Comparison of ENCODE assay signal across 8 cellular contexts in the genomic region with DNA sequence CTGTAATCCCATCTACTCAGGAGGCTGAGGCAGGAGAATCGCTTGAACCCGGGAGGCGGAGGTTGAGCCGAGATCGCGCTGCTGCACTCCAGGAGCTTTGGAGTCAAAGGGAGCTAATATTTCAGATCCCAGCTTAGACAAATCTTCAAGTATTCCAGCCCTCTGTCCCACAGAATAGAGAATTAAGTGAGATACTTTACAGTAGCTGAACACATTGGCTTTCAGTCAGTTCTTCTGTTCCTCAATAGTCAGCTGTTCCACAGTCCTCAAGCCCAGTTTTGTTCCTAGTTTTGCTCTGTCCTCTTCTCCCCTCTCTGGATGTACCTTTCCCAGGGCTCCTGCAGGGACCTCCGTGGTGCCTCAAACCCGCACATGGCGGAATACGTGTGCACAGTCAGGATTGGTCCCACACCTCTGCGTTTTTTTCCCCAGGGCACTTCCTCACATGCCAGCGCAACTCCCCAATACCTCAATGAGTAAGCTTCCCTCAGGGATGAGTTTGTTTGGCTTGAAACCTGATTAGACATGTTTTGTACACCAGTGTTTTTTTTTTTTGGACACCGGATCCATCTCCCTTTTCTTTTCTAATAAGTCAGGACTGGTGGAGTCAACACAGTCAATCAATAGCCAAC. TPM values are rescaled to one million over a fixed set of nuclear protein-coding genes. Genes with fewer than 3 reads are reported as not detected.
DNase-seq lines count a peak whose midpoint lies in the region; ATAC-seq, FAIRE-seq and TF ChIP-seq lines count a peak whose summit lies in the region.

No MANE protein-coding gene starts in this region.

- in situ Hi-C loops in K562 (cut with MboI): no loop called here

- FAIRE-seq in K562 (lab: Jason Lieb, UNC): no peak

- TF ChIP-seq CTCF in AG09309 (IDR thresholded peaks at IDR 0.05; ENCODE audit: control insufficient read depth, insufficient read depth, low read depth, low read length, missing control alignments) (no peak), K562 (IDR thresholded peaks at IDR 0.05 in 2 of 3, conservative IDR thresholded peaks at IDR 0.05 in 1 of 3; ENCODE audit: insufficient read depth in 2 of 3, low read depth in 1 of 3, low read length in 3 of 3) (no peak)

- TF ChIP-seq EP300 in K562 (IDR thresholded peaks at IDR 0.05; ENCODE audit: low read length): no peak

- no peak for ATAC-seq in K562

- peaks cover 62% of the 10 kb centered on the region for H3K79me2 ChIP-seq in K562 (ENCODE audit: control insufficient read depth, insufficient read depth, low read length)

- DNase-seq in AG09309 (ENCODE audit: low read depth) (no peak), K562 (ENCODE audit: extremely low read depth in 1 of 4, low spot score in 3 of 4) (no peak), NCI-H510A (lab: John Stamatoyannopoulos, UW) (no peak), DMS153 treated with DMSO at 0.1 percent for 48 hours (lab: John Stamatoyannopoulos, UW; ENCODE audit: unreplicated experiment) (no peak), anterior cingulate cortex (lab: John Stamatoyannopoulos, UW) (no peak), kidney tubule cell (ENCODE audit: low spot score) (no peak)

- no peak for TF ChIP-seq RAD21 in K562 (CRISPR knock-in tag; conservative IDR thresholded peaks at IDR 0.05 in 1 of 2, IDR thresholded peaks at IDR 0.05 in 1 of 2)

- H4K20me1 ChIP-seq in K562 (replicated peaks; ENCODE audit: control insufficient read depth, insufficient read depth, low read length): peaks cover 29% of the 10 kb centered on the region

- H3K9me3 ChIP-seq in HUES6 (ENCODE audit: control insufficient read depth, insufficient read depth, low read depth, low read length): no peaks in the 10 kb centered on the region
- no peaks in the 10 kb centered on the region for H3K9me3 ChIP-seq in K562 (replicated peaks; ENCODE audit: control insufficient read depth, insufficient read depth, low read depth, low read length)
- no peaks in the 10 kb centered on the region for H3K9me3 ChIP-seq in mucosa of rectum (ENCODE audit: control insufficient read depth in 2 of 2, low read length in 2 of 2)

- H3K9ac ChIP-seq in HUES6 (ENCODE audit: low read length) (peak overlapping the region; percentile 91), K562 (ENCODE audit: insufficient read depth in 1 of 2, low read depth in 2 of 2, low read length in 2 of 2) (peak overlapping the region; percentile 93 to 95), mucosa of rectum (ENCODE audit: low read depth in 1 of 2, low read length in 2 of 2) (peak overlapping the region in 1 of 2 donors; percentile 98)

- CTCF ChIA-PET in K562 (lab: Yijun Ruan, JAX; ENCODE audit: low intra/inter-chr PET ratio): interaction anchor here (0.6 kb wide), 1 partner anchor 53 kb away, joined by 3 read pairs; no protein-coding TSS in a partner anchor

- 52% methylated on average over 12 of the region's 13 CpGs for WGBS in K562 (ENCODE audit: insufficient coverage, low coverage, missing lambda C conversion rate)

- no peak for TF ChIP-seq POLR2A in K562 (conservative IDR thresholded peaks at IDR 0.05)

- POLR2A ChIA-PET in K562 (lab: Yijun Ruan, JAX): interaction anchor here (0.6 to 8.1 kb wide), 13 partner anchors 8 to 276 kb away, joined by 3 to 141 read pairs (median 5); no protein-coding TSS in a partner anchor

- peaks cover 13% of the 10 kb centered on the region for H3K9me1 ChIP-seq in K562 (ENCODE audit: control insufficient read depth, insufficient read depth, low read length)

- H3K36me3 ChIP-seq in HUES6 (ENCODE audit: control insufficient read depth, insufficient read depth, low read length): peaks cover 45% of the 10 kb centered on the region
- H3K36me3 ChIP-seq in K562 (ENCODE audit: control insufficient read depth, insufficient read depth, low read length): peaks cover 51% of the 10 kb centered on the region
- H3K36me3 ChIP-seq in mucosa of rectum (ENCODE audit: control insufficient read depth in 2 of 2, insufficient read depth in 2 of 2, low read length in 2 of 2): peaks cover 27 to 44% of the 10 kb centered on the region in 2 donors

- H2AFZ ChIP-seq in K562 (ENCODE audit: low read depth, low read length): no peak overlapping the region

- H3K4me1 ChIP-seq in HUES6 (ENCODE audit: control insufficient read depth, insufficient read depth, low read length) (peaks cover 6% of the 10 kb centered on the region; the same call in 1 of the 2 replicates), K562 (replicated peaks in 1 of 2; ENCODE audit: control insufficient read depth in 2 of 2, insufficient read depth in 2 of 2, low read length in 2 of 2) (peaks cover 42 to 44% of the 10 kb centered on the region in 2 experiments), mucosa of rectum (ENCODE audit: control insufficient read depth in 2 of 2, insufficient read depth in 2 of 2, low read length in 2 of 2) (peaks cover 44 to 47% of the 10 kb centered on the region in 2 donors)

- intact Hi-C loops in K562 (cut with micrococcal nuclease): loop anchor here (5.0 to 10.0 kb wide), 3 partner anchors 74 to 233 kb away; no protein-coding TSS in a partner anchor

- peak overlapping the region; percentile 90 for H3K4me2 ChIP-seq in K562 (ENCODE audit: insufficient read depth, low read length)

- no peaks in the 10 kb centered on the region for H3K27me3 ChIP-seq in HUES6 (ENCODE audit: control insufficient read depth, insufficient read depth, low read length)
- no peaks in the 10 kb centered on the region for H3K27me3 ChIP-seq in K562 (ENCODE audit: control insufficient read depth in 2 of 2, insufficient read depth in 2 of 2, low read length in 2 of 2)
- no peaks in the 10 kb centered on the region for H3K27me3 ChIP-seq in mucosa of rectum (ENCODE audit: control insufficient read depth in 2 of 2, insufficient read depth in 2 of 2, low read length in 2 of 2)

- no TSS peak for BruUV-seq in K562 (replicated peaks; lab: Mats Ljungman, UMichigan)

- no peak overlapping the region for H3K27ac ChIP-seq in HUES6 (ENCODE audit: low read depth, low read length)
- H3K27ac ChIP-seq in K562 (ENCODE audit: extremely low read depth, low read depth, low read length): peak overlapping the region; percentile 83; the same call in 2 of the 3 replicates
- H3K27ac ChIP-seq in mucosa of rectum (ENCODE audit: low read depth in 2 of 2, low read length in 2 of 2): peak overlapping the region in 1 of 2 donors; percentile 95

- H3K4me3 ChIP-seq in AG09309 (ENCODE audit: control insufficient read depth, low read depth, low read length) (peak overlapping the region; percentile 97; the same call in 1 of the 2 replicates), HUES6 (ENCODE audit: low read depth, low read length) (peak overlapping the region; percentile 90), K562 (peak overlapping the region; percentile 65), mucosa of rectum (ENCODE audit: low read length in 2 of 2) (peak overlapping the region; percentile 92 to 95)

RNA-seq across cellular contexts. Expression of a gene that starts 1.2 kb away (rescaled TPM):
- total RNA-seq in K562 (2011; cell fraction: chromatin; rRNA removed; ENCODE audit: low replicate concordance): 133 and 181 TPM in 2 replicates
- 106 and 110 TPM in 2 replicates for total RNA-seq in K562 (2011; cell fraction: nucleolus; rRNA removed)
- total RNA-seq in K562 (2011; cell fraction: nucleoplasm; rRNA removed): 88.2 and 107 TPM in 2 replicates
- total RNA-seq in K562 (2014; rRNA removed) (95.4 and 108 TPM in 2 replicates), K562 (2014; rRNA removed; fragmentation: Illumina TruSeq; extraction: Trizol) (87.1 and 109 TPM in 2 replicates), K562 (2015; rRNA removed; fragmentation: Illumina TruSeq; extraction: Trizol) (79.6 and 82.9 TPM in 2 replicates), K562 (2021) (147 and 158 TPM in 2 replicates)
- polyA plus RNA-seq in K562 (2011; rRNA removed) (83.4 and 112 TPM in 2 replicates), K562 (2014; fragmentation: Illumina TruSeq; extraction: Trizol) (139 and 165 TPM in 2 replicates), K562 (2014; fragmentation: Nextera tagmentation; extraction: Ambion mirVana) (10 to 100 TPM; 10.5 to 14.0 TPM), K562 (2014; rRNA removed) (94.6 and 99.9 TPM in 2 replicates)
- 74.2 and 81.7 TPM in 2 replicates for polyA plus RNA-seq in K562 (2011; cell fraction: cytosol; rRNA removed)
- 185 and 193 TPM in 2 replicates for polyA plus RNA-seq in K562 (2011; cell fraction: nucleus; rRNA removed)
- polyA plus RNA-seq in K562 (2012): 74.5 and 123 TPM in 2 replicates
- polyA minus RNA-seq in K562 (2011; rRNA and poly(A)+ RNA removed): 105 and 127 TPM in 2 replicates
- 52.3 and 57.5 TPM in 2 replicates for polyA minus RNA-seq in K562 (2011; cell fraction: cytosol; rRNA and poly(A)+ RNA removed)
- polyA minus RNA-seq in K562 (2011; cell fraction: nucleus; rRNA and poly(A)+ RNA removed): 38.1 and 91.4 TPM in 2 replicates

RNA-seq across cellular contexts. Expression of a gene that starts 37.8 kb away (rescaled TPM):
- total RNA-seq in K562 (2011; cell fraction: chromatin; rRNA removed; ENCODE audit: low replicate concordance): 73.6 and 259 TPM in 2 replicates
- 259 and 285 TPM in 2 replicates for total RNA-seq in K562 (2011; cell fraction: nucleolus; rRNA removed)
- total RNA-seq in K562 (2011; cell fraction: nucleoplasm; rRNA removed): 145 and 161 TPM in 2 replicates
- total RNA-seq in K562 (2014; rRNA removed) (117 and 131 TPM in 2 replicates), K562 (2014; rRNA removed; fragmentation: Illumina TruSeq; extraction: Trizol) (11.8 and 17.2 TPM in 2 replicates), K562 (2015; rRNA removed; fragmentation: Illumina TruSeq; extraction: Trizol) (50.7 and 55.6 TPM in 2 replicates), K562 (2021) (92.8 and 102 TPM in 2 replicates)
- polyA plus RNA-seq in K562 (2011; rRNA removed) (48.3 and 113 TPM in 2 replicates), K562 (2014; fragmentation: Illumina TruSeq; extraction: Trizol) (30.8 and 57.5 TPM in 2 replicates), K562 (2014; fragmentation: Nextera tagmentation; extraction: Ambion mirVana) (1 to 10 TPM; 2.5 to 5.1 TPM), K562 (2014; rRNA removed) (105 and 108 TPM in 2 replicates)
- polyA plus RNA-seq in K562 (2011; cell fraction: cytosol; rRNA removed): 79.2 and 124 TPM in 2 replicates
- polyA plus RNA-seq in K562 (2011; cell fraction: nucleus; rRNA removed): 514 and 538 TPM in 2 replicates
- 79.3 and 134 TPM in 2 replicates for polyA plus RNA-seq in K562 (2012)
- polyA minus RNA-seq in K562 (2011; rRNA and poly(A)+ RNA removed): 15.8 and 16.2 TPM in 2 replicates
- 26.3 and 43.2 TPM in 2 replicates for polyA minus RNA-seq in K562 (2011; cell fraction: cytosol; rRNA and poly(A)+ RNA removed)
- 54.1 and 78.2 TPM in 2 replicates for polyA minus RNA-seq in K562 (2011; cell fraction: nucleus; rRNA and poly(A)+ RNA removed)

RNA-seq across cellular contexts. Expression of a gene that starts 47.0 kb away (rescaled TPM):
- 140 and 357 TPM in 2 replicates for total RNA-seq in K562 (2011; cell fraction: chromatin; rRNA removed; ENCODE audit: low replicate concordance)
- total RNA-seq in K562 (2011; cell fraction: nucleolus; rRNA removed): 408 and 448 TPM in 2 replicates
- 258 and 294 TPM in 2 replicates for total RNA-seq in K562 (2011; cell fraction: nucleoplasm; rRNA removed)
- 58.5 and 81.4 TPM in 2 replicates for total RNA-seq in K562 (2014; rRNA removed)
- total RNA-seq in K562 (2014; rRNA removed; fragmentation: Illumina TruSeq; extraction: Trizol): 30.7 and 41.6 TPM in 2 replicates
- 49.6 and 51.6 TPM in 2 replicates for total RNA-seq in K562 (2015; rRNA removed; fragmentation: Illumina TruSeq; extraction: Trizol)
- total RNA-seq in K562 (2021): 90.8 and 92.9 TPM in 2 replicates
- polyA plus RNA-seq in K562 (2011; rRNA removed): 80.2 and 156 TPM in 2 replicates
- polyA plus RNA-seq in K562 (2011; cell fraction: cytosol; rRNA removed): 160 and 179 TPM in 2 replicates
- 178 and 231 TPM in 2 replicates for polyA plus RNA-seq in K562 (2011; cell fraction: nucleus; rRNA removed)
- polyA plus RNA-seq in K562 (2012): 112 and 129 TPM in 2 replicates
- 76.9 and 83.7 TPM in 2 replicates for polyA plus RNA-seq in K562 (2014; fragmentation: Illumina TruSeq; extraction: Trizol)
- polyA plus RNA-seq in K562 (2014; fragmentation: Nextera tagmentation; extraction: Ambion mirVana): 10 to 100 TPM; 16.6 to 27.1 TPM
- polyA plus RNA-seq in K562 (2014; rRNA removed): 52.7 and 70.2 TPM in 2 replicates
- 77.2 and 82.6 TPM in 2 replicates for polyA minus RNA-seq in K562 (2011; rRNA and poly(A)+ RNA removed)
- 127 and 153 TPM in 2 replicates for polyA minus RNA-seq in K562 (2011; cell fraction: cytosol; rRNA and poly(A)+ RNA removed)
- polyA minus RNA-seq in K562 (2011; cell fraction: nucleus; rRNA and poly(A)+ RNA removed): 55.1 and 85.3 TPM in 2 replicates

RNA-seq across cellular contexts. Expression of a gene that starts 55.3 kb away (rescaled TPM):
- total RNA-seq in K562 (2011; cell fraction: chromatin; rRNA removed; ENCODE audit: low replicate concordance): 23.5 and 87.3 TPM in 2 replicates
- total RNA-seq in K562 (2011; cell fraction: nucleolus; rRNA removed): 116 and 137 TPM in 2 replicates
- 76.4 and 80.1 TPM in 2 replicates for total RNA-seq in K562 (2011; cell fraction: nucleoplasm; rRNA removed)
- total RNA-seq in K562 (2014; rRNA removed) (55.0 and 62.5 TPM in 2 replicates), K562 (2014; rRNA removed; fragmentation: Illumina TruSeq; extraction: Trizol) (10.8 and 12.9 TPM in 2 replicates), K562 (2015; rRNA removed; fragmentation: Illumina TruSeq; extraction: Trizol) (36.8 TPM in 2 replicates), K562 (2021) (57.1 and 57.6 TPM in 2 replicates)
- polyA plus RNA-seq in K562 (2011; rRNA removed) (38.8 and 61.3 TPM in 2 replicates), K562 (2014; fragmentation: Illumina TruSeq; extraction: Trizol) (21.8 and 34.4 TPM in 2 replicates), K562 (2014; fragmentation: Nextera tagmentation; extraction: Ambion mirVana) (1 to 10 TPM; 2.2 to 3.0 TPM), K562 (2014; rRNA removed) (50.7 and 56.7 TPM in 2 replicates)
- polyA plus RNA-seq in K562 (2011; cell fraction: cytosol; rRNA removed): 106 and 197 TPM in 2 replicates
- 47.0 and 58.8 TPM in 2 replicates for polyA plus RNA-seq in K562 (2011; cell fraction: nucleus; rRNA removed)
- polyA plus RNA-seq in K562 (2012): 35.0 and 51.2 TPM in 2 replicates
- polyA minus RNA-seq in K562 (2011; rRNA and poly(A)+ RNA removed): 23.2 and 34.4 TPM in 2 replicates
- polyA minus RNA-seq in K562 (2011; cell fraction: cytosol; rRNA and poly(A)+ RNA removed): 47.3 and 62.2 TPM in 2 replicates
- polyA minus RNA-seq in K562 (2011; cell fraction: nucleus; rRNA and poly(A)+ RNA removed): 14.8 and 25.5 TPM in 2 replicates
